In genomic region chr11:46695345-46696211, GRCh38 we compare ENCODE assay signal across 18 cellular contexts. TPM values are rescaled to one million over a fixed set of nuclear protein-coding genes. Genes with fewer than 3 reads are reported as not detected.
DNase-seq lines count a peak whose midpoint lies in the region; ATAC-seq and TF ChIP-seq lines count a peak whose summit lies in the region.
"Had no signal": no experiment of that assay in that cellular context is flagged by ENCODE, and none has a peak within 500 bp of the region (broad histone marks: within the 10 kb centered on the region; RNA-seq: fewer than 3 reads in every experiment).

No MANE protein-coding gene starts in this region.

- H3K27me3 Mint-ChIP-seq in chondrocyte (ENCODE audit: low read depth) (no peaks in the 10 kb centered on the region), neural crest cell (ENCODE audit: low read depth) (no peaks in the 10 kb centered on the region), type B pancreatic cell (no peaks in the 10 kb centered on the region)
- H3K27me3 Mint-ChIP-seq: naive B cell had no signal

- WGBS in heart right ventricle, 2 donors = 76 to 80% methylated on average over 12 of the region's 12 CpGs

- H3K4me3 Mint-ChIP-seq in chondrocyte (ENCODE audit: unreplicated experiment) = no peak overlapping the region
- peak overlapping the region; percentile 54 for H3K4me3 Mint-ChIP-seq in neural crest cell
- no peak overlapping the region for H3K4me3 Mint-ChIP-seq in type B pancreatic cell

- ATAC-seq in heart right ventricle = peak in 1 of 8 donors; percentile 2
- ATAC-seq: left lung had no signal

- CTCF ChIA-PET in A673 (lab: Charles Lee) = no interaction called here

- no peak for TF ChIP-seq CTCF in heart right ventricle (IDR thresholded peaks at IDR 0.05)
- no peak for TF ChIP-seq CTCF in chondrocyte (IDR thresholded peaks at IDR 0.05)
- no peak for TF ChIP-seq CTCF in neural crest cell (conservative IDR thresholded peaks at IDR 0.05)
- no peak for TF ChIP-seq CTCF in type B pancreatic cell (conservative IDR thresholded peaks at IDR 0.05)
- no peak for TF ChIP-seq CTCF in A673 (conservative IDR thresholded peaks at IDR 0.05; ENCODE audit: low read depth, low read length)

- H3K4me3 ChIP-seq in heart right ventricle (no peak overlapping the region), A673 (ENCODE audit: low read depth, low read length, poor library complexity, severe bottlenecking) (no peak overlapping the region)
- H3K4me3 ChIP-seq: left lung, SK-N-MC had no signal

- H3K36me3 Mint-ChIP-seq in chondrocyte (ENCODE audit: low read depth) (peaks cover 19% of the 10 kb centered on the region), neural crest cell (ENCODE audit: low read depth) (no peaks in the 10 kb centered on the region), type B pancreatic cell (peaks cover 2% of the 10 kb centered on the region)
- H3K36me3 Mint-ChIP-seq: naive B cell had no signal

- H3K4me1 ChIP-seq in heart right ventricle = peaks cover 28 to 69% (median 60%) of the 10 kb centered on the region in 9 donors
- H3K4me1 ChIP-seq in A673 (ENCODE audit: insufficient read depth, low read length, poor library complexity, severe bottlenecking) = no peaks in the 10 kb centered on the region
- H3K4me1 ChIP-seq: Caco-2 had no signal

- H3K27me3 ChIP-seq in heart right ventricle (no peaks in the 10 kb centered on the region), A673 (replicated peaks; ENCODE audit: insufficient read depth, low read depth, low read length, poor library complexity) (no peaks in the 10 kb centered on the region)
- H3K27me3 ChIP-seq: left lung had no signal

- H3K27ac ChIP-seq in heart right ventricle = peak overlapping the region; percentile 31 to 96 (median 78)
- H3K27ac ChIP-seq in A673 (ENCODE audit: low read depth, low read length, poor library complexity, severe bottlenecking) = no peak overlapping the region
- H3K27ac ChIP-seq: left lung, SK-N-MC had no signal

- intact Hi-C loops in heart right ventricle (cut with DNase I) = loop anchor here in 2 of 10 donors (2.0 to 10.0 kb wide), 2 partner anchors 47 to 81 kb away; partner anchors contain the start of genes ATG13 (in 1 of the 2) and HARBI1 (in 1 of the 2)
- intact Hi-C loops in cardiac septum (cut with DNase I) = no loop called here
- intact Hi-C loops in A673 (cut with micrococcal nuclease; ENCODE audit: unreplicated experiment) = no loop called here

- DNase-seq in heart right ventricle (no peak), cardiac septum (ENCODE audit: low spot score) (no peak), chondrocyte (ENCODE audit: low spot score) (no peak), neural crest cell (ENCODE audit: low read depth, low spot score) (no peak), type B pancreatic cell (ENCODE audit: extremely low spot score, unreplicated experiment) (no peak), A673 (ENCODE audit: low spot score) (no peak), GF-D8 (lab: John Stamatoyannopoulos, UW) (no peak)
- DNase-seq in stimulated activated CD4-positive, alpha-beta T cell treated with anti-CD3 and anti-CD28 coated beads, Interleukin-2, amount 100 ng/mL, for 24 hours = no peak
- DNase-seq: Caco-2; left lung; naive B cell; NCI-H187 treated with DMSO at 0.1 percent for 48 hours; NCI-H524 treated with DMSO at 0.1 percent for 48 hours; stimulated activated CD4-positive, alpha-beta T cell treated with anti-CD3 and anti-CD28 coated beads, Interleukin-2, amount 100 ng/mL, for 48 hours had no signal

- BruUV-seq in A673 (replicated peaks; lab: Mats Ljungman, UMichigan) = no TSS peak

- peak overlapping the region; percentile 87 for H3K27ac Mint-ChIP-seq in chondrocyte (ENCODE audit: unreplicated experiment)
- peak overlapping the region; percentile 57 for H3K27ac Mint-ChIP-seq in neural crest cell (ENCODE audit: unreplicated experiment)
- peak overlapping the region; percentile 53 for H3K27ac Mint-ChIP-seq in type B pancreatic cell

- peaks cover 73% of the 10 kb centered on the region for H3K4me1 Mint-ChIP-seq in chondrocyte (ENCODE audit: low read depth)
- peaks cover 21% of the 10 kb centered on the region for H3K4me1 Mint-ChIP-seq in neural crest cell
- peaks cover 26% of the 10 kb centered on the region for H3K4me1 Mint-ChIP-seq in type B pancreatic cell (ENCODE audit: unreplicated experiment)

- H3K9me3 ChIP-seq in heart right ventricle = no peaks in the 10 kb centered on the region
- H3K9me3 ChIP-seq in A673 (ENCODE audit: low read depth, low read length, poor library complexity, severe bottlenecking) = no peaks in the 10 kb centered on the region
- H3K9me3 ChIP-seq: Caco-2, left lung had no signal

- POLR2A ChIA-PET in A673 (lab: Charles Lee; ENCODE audit: low non-redundant PET) = no interaction called here

- H3K36me3 ChIP-seq in heart right ventricle = peaks cover 0 to 73% (median 32%) of the 10 kb centered on the region in 9 donors
- peaks cover 26% of the 10 kb centered on the region for H3K36me3 ChIP-seq in A673 (ENCODE audit: insufficient read depth, low read length, poor library complexity, severe bottlenecking)

- H3K9me3 Mint-ChIP-seq in chondrocyte (ENCODE audit: low read depth) (no peaks in the 10 kb centered on the region), neural crest cell (no peaks in the 10 kb centered on the region), type B pancreatic cell (no peaks in the 10 kb centered on the region)
- H3K9me3 Mint-ChIP-seq: naive B cell had no signal

RNA-seq across cellular contexts. Expression of gene ARHGAP1, which starts 4.8 kb away (rescaled TPM):
- 100 to 1,000 TPM in 7 of 10 donors, 10 to 100 TPM in 3; 59.0 to 268 (median 140) TPM for total RNA-seq in heart right ventricle
- 10 to 100 TPM; 28.4 to 38.7 TPM for polyA plus RNA-seq in heart right ventricle
- 152 TPM for total RNA-seq in cardiac septum
- total RNA-seq in chondrocyte = 109 to 163 TPM (median 155 TPM) in 3 replicates
- 31.9 and 32.2 TPM in 2 replicates for total RNA-seq in neural crest cell
- total RNA-seq in type B pancreatic cell (ENCODE audit: low replicate concordance) = 58.2 and 80.8 TPM in 2 replicates
- 89.3 and 92.8 TPM in 2 replicates for total RNA-seq in A673 (2021)

RNA-seq across cellular contexts. Expression of gene ZNF408, which starts 5.3 kb away (rescaled TPM):
- total RNA-seq in heart right ventricle (1 to 10 TPM; 5.0 to 8.9 (median 6.7) TPM), cardiac septum (6.7 TPM), chondrocyte (12.3 to 15.5 TPM (median 14.6 TPM) in 3 replicates), neural crest cell (13.7 and 15.3 TPM in 2 replicates), type B pancreatic cell (ENCODE audit: low replicate concordance) (14.9 and 16.1 TPM in 2 replicates), A673 (2021) (33.9 and 40.1 TPM in 2 replicates)
- 1 to 10 TPM; 6.2 to 6.7 TPM for polyA plus RNA-seq in heart right ventricle

RNA-seq across cellular contexts. Expression of gene F2, which starts 23.4 kb away (rescaled TPM):
- total RNA-seq in heart right ventricle (under 1 TPM in 2 of 10 donors, not detected in 8; 0.23 to 0.31 TPM), cardiac septum (not detected), chondrocyte (0.25 TPM in 1 of 3 replicates, not detected in the others), neural crest cell (not detected in 2 replicates), type B pancreatic cell (ENCODE audit: low replicate concordance) (9.5 and 12.1 TPM in 2 replicates), A673 (2021) (not detected in 2 replicates)
- polyA plus RNA-seq in heart right ventricle = under 1 TPM; 0.04 to 0.15 TPM
- total RNA-seq: H1, left lung, M059J, urinary bladder had no signal
